14 cellular contexts compared by ENCODE assay signal in genomic region chr17:66310528-66311148, GRCh38. TPM values are rescaled to one million over a fixed set of nuclear protein-coding genes. Genes with fewer than 3 reads are reported as not detected.
A peak's percentile ranks its signal among the peaks of the same experiment; 100 is the strongest.
DNase-seq lines count a peak whose midpoint lies in the region; TF ChIP-seq lines count a peak whose summit lies in the region.
"Had no signal": no experiment of that assay in that cellular context is flagged by ENCODE, and none has a peak within 500 bp of the region (broad histone marks: within the 10 kb centered on the region; RNA-seq: fewer than 3 reads in every experiment).

No MANE protein-coding gene starts in this region.

- H3K27ac Mint-ChIP-seq in HFFc6 (0 out of 2 replicates have a peak overlapping the region, but pooled peaks have one; percentile 6), osteocyte (ENCODE audit: unreplicated experiment) (peak overlapping the region; percentile 71)
- peak overlapping the region; percentile 77 for H3K27ac Mint-ChIP-seq in activated naive CD8-positive, alpha-beta T cell treated with anti-CD3 and anti-CD28 coated beads for 36 hours
- H3K27ac Mint-ChIP-seq: activated CD8-positive, alpha-beta memory T cell treated with anti-CD3 and anti-CD28 coated beads, Interleukin-2, amount 10 ng/mL, durations not matched to agents 7 days and 5 days; natural killer cell; stimulated activated memory B cell treated with anti-CD40 and anti-IgM and Interleukin-4, amounts not matched to agents 10 μg/mL and 1 μg/mL and 100 μg/mL, for 72 hours had no signal

- H3K9me3 Mint-ChIP-seq in HFFc6 (no peaks in the 10 kb centered on the region), osteocyte (ENCODE audit: unreplicated experiment) (no peaks in the 10 kb centered on the region)
- peaks cover 10% of the 10 kb centered on the region for H3K9me3 Mint-ChIP-seq in activated naive CD8-positive, alpha-beta T cell treated with anti-CD3 and anti-CD28 coated beads for 36 hours
- H3K9me3 Mint-ChIP-seq: natural killer cell; stimulated activated memory B cell treated with anti-CD40 and anti-IgM and Interleukin-4, amounts not matched to agents 10 μg/mL and 1 μg/mL and 100 μg/mL, for 72 hours had no signal

- WGBS in testis, 2 donors: 93 to 96% methylated on average over 7 of the region's 7 CpGs

- DNase-seq in NCI-H1436 (lab: John Stamatoyannopoulos, UW) (peak; percentile 3), NCI-H1436 treated with DMSO at 0.1 percent for 48 hours (lab: John Stamatoyannopoulos, UW) (no peak), HFFc6 (no peak), osteocyte (ENCODE audit: extremely low spot score, unreplicated experiment) (no peak), globus pallidus (ENCODE audit: low spot score) (no peak), testis (no peak), OCI-M2 (lab: John Stamatoyannopoulos, UW; ENCODE audit: unreplicated experiment) (no peak)
- peak; percentile 27 for DNase-seq in activated naive CD8-positive, alpha-beta T cell treated with anti-CD3 and anti-CD28 coated beads for 36 hours
- DNase-seq: activated CD8-positive, alpha-beta memory T cell treated with anti-CD3 and anti-CD28 coated beads, Interleukin-2, amount 10 ng/mL, durations not matched to agents 7 days and 5 days; DMS79 treated with DMSO at 0.1 percent for 48 hours; natural killer cell; NCI-H524 had no signal

- intact Hi-C loops in testis (cut with DNase I; ENCODE audit: low total_unique reads): no loop called here

- H3K4me3 ChIP-seq in testis: no peak overlapping the region

- H3K36me3 ChIP-seq in testis (ENCODE audit: low read depth, missing control alignments): no peaks in the 10 kb centered on the region

- H3K4me1 Mint-ChIP-seq in HFFc6 (ENCODE audit: low read depth): peaks cover 79% of the 10 kb centered on the region
- peaks cover 91% of the 10 kb centered on the region for H3K4me1 Mint-ChIP-seq in activated naive CD8-positive, alpha-beta T cell treated with anti-CD3 and anti-CD28 coated beads for 36 hours
- peaks cover 76% of the 10 kb centered on the region for H3K4me1 Mint-ChIP-seq in osteocyte (ENCODE audit: unreplicated experiment)
- H3K4me1 Mint-ChIP-seq: stimulated activated memory B cell treated with anti-CD40 and anti-IgM and Interleukin-4, amounts not matched to agents 10 μg/mL and 1 μg/mL and 100 μg/mL, for 72 hours had no signal

- no peaks in the 10 kb centered on the region for H3K9me3 ChIP-seq in testis

- no peaks in the 10 kb centered on the region for H3K27me3 Mint-ChIP-seq in HFFc6 (ENCODE audit: insufficient read depth)
- no peaks in the 10 kb centered on the region for H3K27me3 Mint-ChIP-seq in activated naive CD8-positive, alpha-beta T cell treated with anti-CD3 and anti-CD28 coated beads for 36 hours
- no peaks in the 10 kb centered on the region for H3K27me3 Mint-ChIP-seq in osteocyte (ENCODE audit: unreplicated experiment)
- H3K27me3 Mint-ChIP-seq: activated CD8-positive, alpha-beta memory T cell treated with anti-CD3 and anti-CD28 coated beads, Interleukin-2, amount 10 ng/mL, durations not matched to agents 7 days and 5 days had no signal

- H3K4me1 ChIP-seq in testis: peaks cover 5% of the 10 kb centered on the region

- H3K36me3 Mint-ChIP-seq in HFFc6 (ENCODE audit: low read depth) (peaks cover 56% of the 10 kb centered on the region), osteocyte (ENCODE audit: unreplicated experiment) (peaks cover 29% of the 10 kb centered on the region)
- H3K36me3 Mint-ChIP-seq in activated naive CD8-positive, alpha-beta T cell treated with anti-CD3 and anti-CD28 coated beads for 36 hours: peaks cover 84% of the 10 kb centered on the region
- H3K36me3 Mint-ChIP-seq: natural killer cell; stimulated activated memory B cell treated with anti-CD40 and anti-IgM and Interleukin-4, amounts not matched to agents 10 μg/mL and 1 μg/mL and 100 μg/mL, for 72 hours had no signal

- no peak for TF ChIP-seq POLR2A in testis (IDR thresholded peaks at IDR 0.05)

- H3K4me3 Mint-ChIP-seq in HFFc6: no peak overlapping the region
- H3K4me3 Mint-ChIP-seq in activated naive CD8-positive, alpha-beta T cell treated with anti-CD3 and anti-CD28 coated beads for 36 hours: no peak overlapping the region
- H3K4me3 Mint-ChIP-seq in osteocyte (ENCODE audit: unreplicated experiment): no peak overlapping the region
- H3K4me3 Mint-ChIP-seq: activated CD8-positive, alpha-beta memory T cell treated with anti-CD3 and anti-CD28 coated beads, Interleukin-2, amount 10 ng/mL, durations not matched to agents 7 days and 5 days; natural killer cell; stimulated activated memory B cell treated with anti-CD40 and anti-IgM and Interleukin-4, amounts not matched to agents 10 μg/mL and 1 μg/mL and 100 μg/mL, for 72 hours had no signal

- TF ChIP-seq CTCF in HFFc6 (IDR thresholded peaks at IDR 0.05) (peak; percentile 44), osteocyte (IDR thresholded peaks at IDR 0.05) (no peak), testis (IDR thresholded peaks at IDR 0.05) (no peak)

- H3K27ac ChIP-seq in testis: no peak overlapping the region
- H3K27ac ChIP-seq: epithelial cell of prostate had no signal

- H3K27me3 ChIP-seq in testis: no peaks in the 10 kb centered on the region

RNA-seq across cellular contexts. Expression of gene PRKCA, which starts 8.2 kb away (rescaled TPM):
- total RNA-seq in HFFc6 (2021; fragmentation: NEBNext Ultra II Directional; extraction: Animal tissue kit (Norgen Biotek cat#: 25700)): 100 to 1,000 TPM in 2 of 6 experiments, 10 to 100 TPM in 4; 81.2 to 106 (median 92.9) TPM
- total RNA-seq in activated naive CD8-positive, alpha-beta T cell treated with anti-CD3 and anti-CD28 coated beads for 36 hours: 10 to 100 TPM; 63.5 to 65.8 TPM
- 80.1 and 82.9 TPM in 2 replicates for total RNA-seq in osteocyte
- total RNA-seq in testis: 10 to 100 TPM; 15.4 to 22.9 TPM
- polyA plus RNA-seq in testis (ENCODE audit: insufficient read depth, low read depth, low replicate concordance): 6.8 TPM

Comparison
In these comparisons a context has a peak if more than half of its experiments do, and no peak if none do; other contexts are left out.
1. DNase-seq: peak in NCI-H1436 (single experiment) and activated naive CD8-positive, alpha-beta T cell treated with anti-CD3 and anti-CD28 coated beads for 36 hours (single experiment); none in NCI-H1436 treated with DMSO at 0.1 percent for 48 hours (single experiment), HFFc6 (single experiment), osteocyte (single experiment), globus pallidus (single experiment), testis (single experiment) and OCI-M2 (single experiment).
2. H3K27ac Mint-ChIP-seq: peak in every context shown above with its lines; median percentile 77 in activated naive CD8-positive, alpha-beta T cell treated with anti-CD3 and anti-CD28 coated beads for 36 hours; 71 in osteocyte; 6 in HFFc6.